In genomic region chr1:153032677-153033308, GRCh38 we compare ENCODE assay signal across 10 cellular contexts. TPM values are rescaled to one million over a fixed set of nuclear protein-coding genes. Genes with fewer than 3 reads are reported as not detected.
A peak's percentile ranks its signal among the peaks of the same experiment; 100 is the strongest.
DNase-seq lines count a peak whose midpoint lies in the region; ATAC-seq lines count a peak whose summit lies in the region.
"Had no signal": no experiment of that assay in that cellular context is flagged by ENCODE, and none has a peak within 500 bp of the region (broad histone marks: within the 10 kb centered on the region; RNA-seq: fewer than 3 reads in every experiment).

No MANE protein-coding gene starts in this region.

- peak overlapping the region; percentile 43 to 76 (median 57); a peak in 21 of 22 replicates for H3K4me2 ChIP-seq in BLaER1 treated with 17β-estradiol and CSF1 and Interleukin-3, amounts not matched to agents 10 nM and 100 nM

- DNase-seq in HS-5 (ENCODE audit: low read depth): peak; percentile 82
- no peak for DNase-seq in left lobe of liver (ENCODE audit: low spot score)
- DNase-seq in NCI-H1930 (lab: John Stamatoyannopoulos, UW): no peak
- DNase-seq in NCI-H1105 (lab: John Stamatoyannopoulos, UW): no peak

- H3K4me1 Mint-ChIP-seq in activated T-helper 17 cell treated with anti-CD3 and anti-CD28 coated beads, Interleukin-2, amount 50 U/mL, for 72 hours: no peaks in the 10 kb centered on the region

- peaks cover 0 to 31% (median 5%) of the 10 kb centered on the region in 11 experiments; a peak in 6 of 22 replicates for H3K9me3 ChIP-seq in BLaER1 treated with 17β-estradiol and CSF1 and Interleukin-3, amounts not matched to agents 10 nM and 100 nM (replicated peaks in 1 of 11)
- H3K9me3 ChIP-seq: esophagus muscularis mucosa had no signal

- no peak overlapping the region for H3K9ac ChIP-seq in BLaER1 treated with 17β-estradiol and CSF1 and Interleukin-3, amounts not matched to agents 10 nM and 100 nM

- H3K4me3 Mint-ChIP-seq in activated T-helper 17 cell treated with anti-CD3 and anti-CD28 coated beads, Interleukin-2, amount 50 U/mL, for 72 hours: no peak overlapping the region

- no peaks in the 10 kb centered on the region for H3K36me3 Mint-ChIP-seq in activated T-helper 17 cell treated with anti-CD3 and anti-CD28 coated beads, Interleukin-2, amount 50 U/mL, for 72 hours (ENCODE audit: low read depth)

- H3K9me3 Mint-ChIP-seq in activated T-helper 17 cell treated with anti-CD3 and anti-CD28 coated beads, Interleukin-2, amount 50 U/mL, for 72 hours: no peaks in the 10 kb centered on the region

- peaks cover 0 to 94% (median 9%) of the 10 kb centered on the region in 11 experiments; a peak in 10 of 22 replicates for H3K27me3 ChIP-seq in BLaER1 treated with 17β-estradiol and CSF1 and Interleukin-3, amounts not matched to agents 10 nM and 100 nM
- H3K27me3 ChIP-seq: esophagus muscularis mucosa had no signal

- H4K20me1 ChIP-seq in BLaER1 treated with 17β-estradiol and CSF1 and Interleukin-3, amounts not matched to agents 10 nM and 100 nM: peaks cover 0 to 12% (median 0%) of the 10 kb centered on the region in 11 experiments; a peak in 6 of 22 replicates

- no peak overlapping the region for H3K27ac Mint-ChIP-seq in activated T-helper 17 cell treated with anti-CD3 and anti-CD28 coated beads, Interleukin-2, amount 50 U/mL, for 72 hours

- H3K27me3 Mint-ChIP-seq in activated T-helper 17 cell treated with anti-CD3 and anti-CD28 coated beads, Interleukin-2, amount 50 U/mL, for 72 hours: peaks cover 16% of the 10 kb centered on the region

- no peak overlapping the region for H3K4me3 ChIP-seq in BLaER1 treated with 17β-estradiol and CSF1 and Interleukin-3, amounts not matched to agents 10 nM and 100 nM
- H3K4me3 ChIP-seq: esophagus muscularis mucosa had no signal

- H3K4me1 ChIP-seq in BLaER1 treated with 17β-estradiol and CSF1 and Interleukin-3, amounts not matched to agents 10 nM and 100 nM: peaks cover 13 to 24% (median 20%) of the 10 kb centered on the region in 10 experiments
- H3K4me1 ChIP-seq: esophagus muscularis mucosa had no signal

- peak; percentile 39 for ATAC-seq in activated T-helper 17 cell treated with anti-CD3 and anti-CD28 coated beads, Interleukin-2, amount 50 U/mL, for 72 hours (replicated peaks)
- ATAC-seq in left lobe of liver (peak; percentile 53), HG02885 (IDR thresholded peaks at IDR 0.05; ENCODE audit: poor library complexity, unreplicated experiment) (no peak), HG03045 (IDR thresholded peaks at IDR 0.05; ENCODE audit: unreplicated experiment) (no peak)

- no peaks in the 10 kb centered on the region for H3K36me3 ChIP-seq in BLaER1 treated with 17β-estradiol and CSF1 and Interleukin-3, amounts not matched to agents 10 nM and 100 nM
- H3K36me3 ChIP-seq: esophagus muscularis mucosa had no signal

- no peak overlapping the region for H3K27ac ChIP-seq in BLaER1 treated with 17β-estradiol and CSF1 and Interleukin-3, amounts not matched to agents 10 nM and 100 nM
- H3K27ac ChIP-seq: esophagus muscularis mucosa had no signal

RNA-seq across cellular contexts. Expression of gene SPRR1B, which starts 1.8 kb away (rescaled TPM):
- not detected for total RNA-seq in activated T-helper 17 cell treated with anti-CD3 and anti-CD28 coated beads, Interleukin-2, amount 50 U/mL, for 72 hours
- total RNA-seq in left lobe of liver: not detected
- total RNA-seq: esophagus muscularis mucosa; T-helper 2 cell treated with Interferon-gamma antibody and Interleukin-4, amounts not matched to agents 100 ng/mL and 5 ng/mL, for 36 hours had no signal

RNA-seq across cellular contexts. Expression of gene SPRR2D, which starts 8.1 kb away (rescaled TPM):
- total RNA-seq in activated T-helper 17 cell treated with anti-CD3 and anti-CD28 coated beads, Interleukin-2, amount 50 U/mL, for 72 hours: not detected
- not detected for total RNA-seq in left lobe of liver
- total RNA-seq: T-helper 2 cell treated with Interferon-gamma antibody and Interleukin-4, amounts not matched to agents 100 ng/mL and 5 ng/mL, for 36 hours had no signal

RNA-seq across cellular contexts. Expression of gene SPRR2A, which starts 24.5 kb away (rescaled TPM):
- total RNA-seq in activated T-helper 17 cell treated with anti-CD3 and anti-CD28 coated beads, Interleukin-2, amount 50 U/mL, for 72 hours: not detected
- total RNA-seq in left lobe of liver: not detected
- total RNA-seq: T-helper 2 cell treated with Interferon-gamma antibody and Interleukin-4, amounts not matched to agents 100 ng/mL and 5 ng/mL, for 36 hours had no signal

RNA-seq across cellular contexts. Expression of gene SPRR3, which starts 31.2 kb away (rescaled TPM):
- not detected for total RNA-seq in activated T-helper 17 cell treated with anti-CD3 and anti-CD28 coated beads, Interleukin-2, amount 50 U/mL, for 72 hours
- not detected for total RNA-seq in left lobe of liver
- total RNA-seq: T-helper 2 cell treated with Interferon-gamma antibody and Interleukin-4, amounts not matched to agents 100 ng/mL and 5 ng/mL, for 36 hours had no signal

RNA-seq across cellular contexts. Expression of gene SPRR2B, which starts 38.6 kb away (rescaled TPM):
- total RNA-seq in activated T-helper 17 cell treated with anti-CD3 and anti-CD28 coated beads, Interleukin-2, amount 50 U/mL, for 72 hours: not detected
- total RNA-seq in left lobe of liver: not detected
- total RNA-seq: esophagus muscularis mucosa; T-helper 2 cell treated with Interferon-gamma antibody and Interleukin-4, amounts not matched to agents 100 ng/mL and 5 ng/mL, for 36 hours had no signal

Comparison
In these comparisons a context has a peak if more than half of its experiments do, and no peak if none do; other contexts are left out.
1. ATAC-seq: peak in activated T-helper 17 cell treated with anti-CD3 and anti-CD28 coated beads, Interleukin-2, amount 50 U/mL, for 72 hours (single experiment) and left lobe of liver (single experiment); none in HG02885 (single experiment) and HG03045 (single experiment).